22 cellular contexts compared by ENCODE assay signal in genomic region chr1:218763538-218763937, GRCh38.
DNase-seq lines count a peak whose midpoint lies in the region; ATAC-seq and TF ChIP-seq lines count a peak whose summit lies in the region.
"Had no signal": no experiment of that assay in that cellular context is flagged by ENCODE, and none has a peak within 500 bp of the region (broad histone marks: within the 10 kb centered on the region; RNA-seq: fewer than 3 reads in every experiment).

No MANE protein-coding gene starts in this region.

- ATAC-seq in GM18511 (IDR thresholded peaks at IDR 0.05; ENCODE audit: unreplicated experiment) (peak; percentile 73), GM21619 (IDR thresholded peaks at IDR 0.05; ENCODE audit: unreplicated experiment) (peak; percentile 72), HG02884 (IDR thresholded peaks at IDR 0.05; ENCODE audit: unreplicated experiment) (peak; percentile 62)
- ATAC-seq in natural killer cell treated with Interleukin-12 subunit alpha and Interleukin-12 subunit beta and Interleukin-15 and Interleukin-18, amount 100 ng/mL, for 72 hours, result no peak
- ATAC-seq: T-helper 17 cell had no signal

- no peaks in the 10 kb centered on the region for H3K9me3 Mint-ChIP-seq in endodermal cell
- H3K9me3 Mint-ChIP-seq in natural killer cell treated with Interleukin-12 subunit alpha and Interleukin-12 subunit beta and Interleukin-15 and Interleukin-18, amount 100 ng/mL, for 72 hours, result peaks cover 4% of the 10 kb centered on the region
- H3K9me3 Mint-ChIP-seq: CD14-positive monocyte had no signal

- H3K27ac Mint-ChIP-seq in endodermal cell, result no peak overlapping the region
- no peak overlapping the region for H3K27ac Mint-ChIP-seq in natural killer cell treated with Interleukin-12 subunit alpha and Interleukin-12 subunit beta and Interleukin-15 and Interleukin-18, amount 100 ng/mL, for 72 hours
- H3K27ac Mint-ChIP-seq: B cell, CD14-positive monocyte, T-helper 17 cell had no signal

- H3K36me3 ChIP-seq in MM.1S (replicated peaks; ENCODE audit: insufficient read depth, low read length), result no peaks in the 10 kb centered on the region
- H3K36me3 ChIP-seq in endodermal cell (ENCODE audit: control insufficient read depth, insufficient read depth, low read length), result no peaks in the 10 kb centered on the region
- H3K36me3 ChIP-seq in stomach, result no peaks in the 10 kb centered on the region
- H3K36me3 ChIP-seq: HAP-1 had no signal

- no peaks in the 10 kb centered on the region for H4K20me1 ChIP-seq in MM.1S (ENCODE audit: insufficient read depth, low read length)

- no peak for TF ChIP-seq POLR2A in stomach (IDR thresholded peaks at IDR 0.05)

- DNase-seq in MM.1S, result peak; percentile 15
- no peak for DNase-seq in endodermal cell
- no peak for DNase-seq in stomach
- DNase-seq in activated CD4-positive, alpha-beta T cell treated with anti-CD3 and anti-CD28 coated beads for 1 hour, result no peak
- DNase-seq in natural killer cell treated with Interleukin-12 subunit alpha and Interleukin-12 subunit beta and Interleukin-15 and Interleukin-18, amount 100 ng/mL, for 72 hours (ENCODE audit: low spot score), result no peak
- DNase-seq: GM23248, KBM-7, NCI-H1092, NCI-H1436, NCI-H187 treated with DMSO at 0.1 percent for 48 hours, NCI-H2107, NCI-H446 treated with DMSO at 0.1 percent for 48 hours, NCI-H526 treated with DMSO at 0.1 percent for 48 hours, Right ventricle myocardium superior, SW 1271, T-helper 17 cell had no signal

- H3K9me2 ChIP-seq in MM.1S (replicated peaks; ENCODE audit: insufficient read depth, low read length), result no peaks in the 10 kb centered on the region

- no peak for TF ChIP-seq EP300 in stomach (IDR thresholded peaks at IDR 0.05)

- H3K79me2 ChIP-seq in MM.1S (ENCODE audit: low read length), result no peaks in the 10 kb centered on the region

- 0 out of 2 replicates have a peak overlapping the region, but pooled peaks have one; percentile 1 for H3K4me3 ChIP-seq in MM.1S (ENCODE audit: low read length)
- H3K4me3 ChIP-seq in endodermal cell (ENCODE audit: low read length), result no peak overlapping the region
- no peak overlapping the region for H3K4me3 ChIP-seq in stomach
- H3K4me3 ChIP-seq: GM23248, HAP-1 had no signal

- H3K27me3 ChIP-seq in MM.1S (replicated peaks; ENCODE audit: insufficient read depth, low read length) (no peaks in the 10 kb centered on the region), endodermal cell (ENCODE audit: control insufficient read depth, insufficient read depth, low read length, poor library complexity, severe bottlenecking) (no peaks in the 10 kb centered on the region), stomach (no peaks in the 10 kb centered on the region)

- peak overlapping the region; percentile 16; the same call in 1 of the 2 replicates for H3K27ac ChIP-seq in MM.1S (ENCODE audit: low read length)
- no peak overlapping the region for H3K27ac ChIP-seq in endodermal cell (ENCODE audit: low read depth, low read length)
- no peak overlapping the region for H3K27ac ChIP-seq in stomach
- H3K27ac ChIP-seq: GM23248 had no signal

- intact Hi-C loops in stomach (cut with DNase I; ENCODE audit: low total_unique reads), result no loop called here

- peaks cover 6% of the 10 kb centered on the region for H3K4me1 ChIP-seq in MM.1S (ENCODE audit: low read length)
- no peaks in the 10 kb centered on the region for H3K4me1 ChIP-seq in endodermal cell (ENCODE audit: control insufficient read depth, insufficient read depth, low read length)
- no peaks in the 10 kb centered on the region for H3K4me1 ChIP-seq in stomach
- H3K4me1 ChIP-seq: HAP-1 had no signal

- H3F3A ChIP-seq in MM.1S (ENCODE audit: insufficient read depth, low read length), result no peaks in the 10 kb centered on the region

- H3K4me3 Mint-ChIP-seq in endodermal cell, result no peak overlapping the region
- no peak overlapping the region for H3K4me3 Mint-ChIP-seq in natural killer cell treated with Interleukin-12 subunit alpha and Interleukin-12 subunit beta and Interleukin-15 and Interleukin-18, amount 100 ng/mL, for 72 hours
- H3K4me3 Mint-ChIP-seq: B cell, CD14-positive monocyte, T-helper 17 cell had no signal

- TF ChIP-seq CTCF in MM.1S (IDR thresholded peaks at IDR 0.05; ENCODE audit: low read length) (no peak), endodermal cell (conservative IDR thresholded peaks at IDR 0.05) (no peak), stomach (IDR thresholded peaks at IDR 0.05) (no peak)

- H3K9me3 ChIP-seq in MM.1S (replicated peaks; ENCODE audit: insufficient read depth, low read length), result no peaks in the 10 kb centered on the region
- no peaks in the 10 kb centered on the region for H3K9me3 ChIP-seq in endodermal cell (ENCODE audit: control insufficient read depth, low read length)
- no peaks in the 10 kb centered on the region for H3K9me3 ChIP-seq in stomach
- H3K9me3 ChIP-seq: HAP-1 had no signal

- H3K9ac ChIP-seq in MM.1S (ENCODE audit: low read length), result no peak overlapping the region
- H3K9ac ChIP-seq in endodermal cell (ENCODE audit: extremely low read depth, low read length, poor library complexity, severe bottlenecking), result no peak overlapping the region
- H3K9ac ChIP-seq: GM23248 had no signal

- no peaks in the 10 kb centered on the region for H3K36me3 Mint-ChIP-seq in endodermal cell (ENCODE audit: low read depth)
- no peaks in the 10 kb centered on the region for H3K36me3 Mint-ChIP-seq in natural killer cell treated with Interleukin-12 subunit alpha and Interleukin-12 subunit beta and Interleukin-15 and Interleukin-18, amount 100 ng/mL, for 72 hours
- H3K36me3 Mint-ChIP-seq: CD14-positive monocyte had no signal

- no peak overlapping the region for H2AFZ ChIP-seq in MM.1S (ENCODE audit: low read length)
- H2AFZ ChIP-seq: GM23248 had no signal

- H3K4me1 Mint-ChIP-seq in endodermal cell, result peaks cover 3% of the 10 kb centered on the region
- no peaks in the 10 kb centered on the region for H3K4me1 Mint-ChIP-seq in natural killer cell treated with Interleukin-12 subunit alpha and Interleukin-12 subunit beta and Interleukin-15 and Interleukin-18, amount 100 ng/mL, for 72 hours (ENCODE audit: low read depth in 2 of 2)
- H3K4me1 Mint-ChIP-seq: B cell, CD14-positive monocyte, T-helper 17 cell had no signal

- 94 to 95% methylated on average over 2 of the region's 2 CpGs for whole genome bisulfite sequencing in endodermal cell (ENCODE audit: insufficient coverage in 1 of 2, insufficient read length in 1 of 2), 2 experiments
- WGBS in stomach, 5 donors, result 80 to 95% (median 88%) methylated on average over 2 of the region's 2 CpGs

- peak overlapping the region; percentile 39 for H3K4me2 ChIP-seq in MM.1S (ENCODE audit: low read depth, low read length)

- no peaks in the 10 kb centered on the region for H3K27me3 Mint-ChIP-seq in endodermal cell (ENCODE audit: insufficient read depth)
- H3K27me3 Mint-ChIP-seq in natural killer cell treated with Interleukin-12 subunit alpha and Interleukin-12 subunit beta and Interleukin-15 and Interleukin-18, amount 100 ng/mL, for 72 hours, result no peaks in the 10 kb centered on the region
- H3K27me3 Mint-ChIP-seq: B cell, T-helper 17 cell had no signal

Comparison
In these comparisons a context has a peak if more than half of its experiments do, and no peak if none do; other contexts are left out.
1. ATAC-seq: peak in GM18511 (single experiment), GM21619 (single experiment) and HG02884 (single experiment); none in natural killer cell treated with Interleukin-12 subunit alpha and Interleukin-12 subunit beta and Interleukin-15 and Interleukin-18, amount 100 ng/mL, for 72 hours (0 of 2).